ENCODE assay signal across 10 cellular contexts in genomic region chr1:77687519-77687906, GRCh38. TPM values are rescaled to one million over a fixed set of nuclear protein-coding genes. Genes with fewer than 3 reads are reported as not detected.
DNase-seq lines count a peak whose midpoint lies in the region; ATAC-seq and TF ChIP-seq lines count a peak whose summit lies in the region.
"Had no signal": no experiment of that assay in that cellular context is flagged by ENCODE, and none has a peak within 500 bp of the region (broad histone marks: within the 10 kb centered on the region; RNA-seq: fewer than 3 reads in every experiment).

No MANE protein-coding gene starts in this region.

- H3K27me3 Mint-ChIP-seq in activated T-helper 1 cell treated with anti-CD3 and anti-CD28 coated beads, Interleukin-12 subunit alpha, Interleukin-12 subunit beta, Interleukin-2, Interleukin-4 antibody, amounts not matched to agents 30 ng/mL and 10 ng/mL and 1 ng/mL, durations not matched to agents 14 hours and 24 hours and 36 hours (ENCODE audit: insufficient read depth) = no peaks in the 10 kb centered on the region

- H3K9me3 Mint-ChIP-seq in activated T-helper 1 cell treated with anti-CD3 and anti-CD28 coated beads, Interleukin-12 subunit alpha, Interleukin-12 subunit beta, Interleukin-2, Interleukin-4 antibody, amounts not matched to agents 30 ng/mL and 10 ng/mL and 1 ng/mL, durations not matched to agents 14 hours and 24 hours and 36 hours = no peaks in the 10 kb centered on the region

- WGBS in psoas muscle, 3 donors = 42 to 52% (median 47%) methylated on average over 17 to 21 of the region's 21 CpGs

- H3K4me3 ChIP-seq in left ventricle myocardium inferior = peak overlapping the region; percentile 52
- H3K4me3 ChIP-seq in psoas muscle = peak overlapping the region; percentile 4

- no peak for DNase-seq in GM20000 (ENCODE audit: low spot score)
- DNase-seq in activated T-helper 1 cell treated with anti-CD3 and anti-CD28 coated beads, Interleukin-12 subunit alpha, Interleukin-12 subunit beta, Interleukin-2, Interleukin-4 antibody, amounts not matched to agents 30 ng/mL and 10 ng/mL and 1 ng/mL, durations not matched to agents 14 hours and 24 hours and 36 hours (ENCODE audit: low spot score) = no peak
- DNase-seq in left ventricle myocardium inferior = peak; percentile 23
- DNase-seq in psoas muscle = peak in 1 of 2 donors; percentile 35
- DNase-seq in NCI-H510A (lab: John Stamatoyannopoulos, UW) = no peak
- DNase-seq: stimulated activated CD4-positive, alpha-beta T cell treated with anti-CD3 and anti-CD28 coated beads, Interleukin-4, amount 100 ng/mL, for 1 hour had no signal

- H3K27ac ChIP-seq in left ventricle myocardium inferior (replicated peaks) (no peak overlapping the region), psoas muscle (no peak overlapping the region)

- H3K36me3 Mint-ChIP-seq in activated T-helper 1 cell treated with anti-CD3 and anti-CD28 coated beads, Interleukin-12 subunit alpha, Interleukin-12 subunit beta, Interleukin-2, Interleukin-4 antibody, amounts not matched to agents 30 ng/mL and 10 ng/mL and 1 ng/mL, durations not matched to agents 14 hours and 24 hours and 36 hours (ENCODE audit: low read depth) = peaks cover 11% of the 10 kb centered on the region

- no peaks in the 10 kb centered on the region for H3K9me3 ChIP-seq in left ventricle myocardium inferior (replicated peaks)
- no peaks in the 10 kb centered on the region for H3K9me3 ChIP-seq in psoas muscle

- H3K27me3 ChIP-seq in left ventricle myocardium inferior (ENCODE audit: low read depth) (no peaks in the 10 kb centered on the region), psoas muscle (ENCODE audit: insufficient read depth in 3 of 3, low read length in 2 of 3) (no peaks in the 10 kb centered on the region)

- no peak overlapping the region for H3K27ac Mint-ChIP-seq in activated T-helper 1 cell treated with anti-CD3 and anti-CD28 coated beads, Interleukin-12 subunit alpha, Interleukin-12 subunit beta, Interleukin-2, Interleukin-4 antibody, amounts not matched to agents 30 ng/mL and 10 ng/mL and 1 ng/mL, durations not matched to agents 14 hours and 24 hours and 36 hours

- intact Hi-C loops in activated T-helper 1 cell treated with anti-CD3 and anti-CD28 coated beads, Interleukin-12 subunit alpha, Interleukin-12 subunit beta, Interleukin-2, Interleukin-4 antibody, amounts not matched to agents 30 ng/mL and 10 ng/mL and 1 ng/mL, durations not matched to agents 14 hours and 24 hours and 36 hours (cut with micrococcal nuclease) = loop anchor here (10.0 kb wide), 2 partner anchors 1357 to 1533 kb away; no protein-coding TSS in a partner anchor
- intact Hi-C loops in left ventricle myocardium inferior (cut with micrococcal nuclease) = loop anchor here (10.0 kb wide), 1 partner anchor 153 kb away; no protein-coding TSS in a partner anchor
- intact Hi-C loops in psoas muscle (cut with DNase I) = no loop called here

- peak overlapping the region; percentile 37 for H3K4me3 Mint-ChIP-seq in activated T-helper 1 cell treated with anti-CD3 and anti-CD28 coated beads, Interleukin-12 subunit alpha, Interleukin-12 subunit beta, Interleukin-2, Interleukin-4 antibody, amounts not matched to agents 30 ng/mL and 10 ng/mL and 1 ng/mL, durations not matched to agents 14 hours and 24 hours and 36 hours

- ATAC-seq in psoas muscle (no peak), GM21360 (IDR thresholded peaks at IDR 0.05; ENCODE audit: unreplicated experiment) (no peak), GM19324 (IDR thresholded peaks at IDR 0.05; ENCODE audit: low FRiP score, unreplicated experiment) (no peak), HG03159 (IDR thresholded peaks at IDR 0.05; ENCODE audit: unreplicated experiment) (no peak)
- ATAC-seq: SK-N-SH treated with all-trans-retinoic acid at 6 μM for 48 hours had no signal

- peaks cover 8% of the 10 kb centered on the region for H3K4me1 Mint-ChIP-seq in activated T-helper 1 cell treated with anti-CD3 and anti-CD28 coated beads, Interleukin-12 subunit alpha, Interleukin-12 subunit beta, Interleukin-2, Interleukin-4 antibody, amounts not matched to agents 30 ng/mL and 10 ng/mL and 1 ng/mL, durations not matched to agents 14 hours and 24 hours and 36 hours (ENCODE audit: low read depth)

- peak; percentile 18 for TF ChIP-seq CTCF in GM20000 (IDR thresholded peaks at IDR 0.05; ENCODE audit: extremely low read depth, missing control alignments)
- TF ChIP-seq CTCF in left ventricle myocardium inferior (IDR thresholded peaks at IDR 0.05; ENCODE audit: borderline replicate concordance) = peak; percentile 24
- TF ChIP-seq CTCF in psoas muscle (IDR thresholded peaks at IDR 0.05) = no peak

- peaks cover 14% of the 10 kb centered on the region for H3K36me3 ChIP-seq in left ventricle myocardium inferior
- H3K36me3 ChIP-seq in psoas muscle (ENCODE audit: insufficient read depth in 1 of 2, low read depth in 1 of 2) = peaks cover 0 to 13% of the 10 kb centered on the region in 2 donors

- H3K4me1 ChIP-seq in left ventricle myocardium inferior (peaks cover 21% of the 10 kb centered on the region), psoas muscle (peaks cover 9% of the 10 kb centered on the region)

RNA-seq across cellular contexts. Expression of gene ZZZ3, which starts 5.1 kb away (rescaled TPM):
- 41.8 and 47.8 TPM in 2 replicates for total RNA-seq in activated T-helper 1 cell treated with anti-CD3 and anti-CD28 coated beads, Interleukin-12 subunit alpha, Interleukin-12 subunit beta, Interleukin-2, Interleukin-4 antibody, amounts not matched to agents 30 ng/mL and 10 ng/mL and 1 ng/mL, durations not matched to agents 14 hours and 24 hours and 36 hours
- total RNA-seq in left ventricle myocardium inferior = 37.8 TPM
- total RNA-seq in psoas muscle = 10 to 100 TPM; 25.0 to 29.9 (median 28.4) TPM
- 10 to 100 TPM in 2 of 3 donors, 1 to 10 TPM in 1; 8.6 to 21.6 (median 11.6) TPM for polyA plus RNA-seq in psoas muscle

Comparison
In these comparisons a context has a peak if more than half of its experiments do, and no peak if none do; other contexts are left out.
1. intact Hi-C loops: an anchor here in activated T-helper 1 cell treated with anti-CD3 and anti-CD28 coated beads, Interleukin-12 subunit alpha, Interleukin-12 subunit beta, Interleukin-2, Interleukin-4 antibody, amounts not matched to agents 30 ng/mL and 10 ng/mL and 1 ng/mL, durations not matched to agents 14 hours and 24 hours and 36 hours (10.0 kb wide) and left ventricle myocardium inferior (10.0 kb wide); none called in psoas muscle.